12 cellular contexts compared by ENCODE assay signal in the genomic region with DNA sequence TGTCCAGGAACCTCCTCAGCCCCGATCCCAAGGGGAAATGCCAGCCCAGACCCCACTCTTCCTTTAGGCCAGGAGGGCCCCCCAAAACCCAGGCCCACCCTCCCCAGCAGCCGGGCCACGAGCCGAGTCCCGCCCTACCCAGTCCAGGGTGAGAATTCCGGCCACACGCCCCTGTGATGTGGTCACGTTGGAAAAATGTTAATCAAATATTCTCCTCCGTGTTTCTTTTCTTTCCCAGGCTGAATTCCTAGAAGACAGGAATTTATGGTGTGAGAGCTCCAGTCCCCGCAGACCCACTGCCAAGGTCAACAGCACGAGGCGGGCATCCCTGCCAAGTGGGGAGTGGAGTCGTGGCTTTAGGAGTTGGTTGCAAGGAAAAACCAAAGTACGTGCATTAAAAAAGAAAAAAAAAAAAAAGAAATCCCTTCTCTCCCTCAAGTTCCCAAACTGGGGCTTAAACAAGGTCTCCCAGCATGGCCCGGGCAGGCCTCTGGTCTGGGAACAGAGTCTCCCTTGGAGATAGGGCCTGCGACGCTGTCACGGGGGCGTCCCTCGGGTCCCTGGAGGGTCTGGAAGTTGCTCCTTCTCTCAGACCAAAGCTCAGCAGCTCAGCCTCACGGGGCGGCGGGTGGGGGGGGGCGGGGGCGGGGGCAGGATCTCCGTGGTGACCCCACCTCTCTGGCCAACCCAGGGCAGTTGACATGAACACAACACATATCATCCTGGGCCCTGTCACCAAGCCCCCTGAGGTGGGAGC. TPM values are rescaled to one million over a fixed set of nuclear protein-coding genes. Genes with fewer than 3 reads are reported as not detected.
DNase-seq lines count a peak whose midpoint lies in the region; ATAC-seq and TF ChIP-seq lines count a peak whose summit lies in the region.
"Had no signal": no experiment of that assay in that cellular context is flagged by ENCODE, and none has a peak within 500 bp of the region (broad histone marks: within the 10 kb centered on the region; RNA-seq: fewer than 3 reads in every experiment).

No MANE protein-coding gene starts in this region.

- H3K4me3 Mint-ChIP-seq in T-helper 17 cell, result no peak overlapping the region
- H3K4me3 Mint-ChIP-seq: CD4-positive, CD25-positive, alpha-beta regulatory T cell had no signal

- H3K9ac ChIP-seq in rectal smooth muscle tissue (ENCODE audit: low read length), result no peak overlapping the region

- peak; percentile 94 for DNase-seq in AG20443 (ENCODE audit: low spot score)
- DNase-seq in T-helper 17 cell, result no peak
- peak; percentile 46 to 57 for DNase-seq in foreskin fibroblast
- DNase-seq in GDM1 (lab: John Stamatoyannopoulos, UW), result no peak
- no peak for DNase-seq in hippocampal formation (lab: John Stamatoyannopoulos, UW)
- no peak for DNase-seq in GM19240 (ENCODE audit: insufficient read length, low spot score)
- no peak for DNase-seq in activated CD4-positive, alpha-beta T cell treated with anti-CD3 and anti-CD28 coated beads, Interleukin-2, amount 50 U/mL, for 48 hours
- DNase-seq: CD4-positive, CD25-positive, alpha-beta regulatory T cell; gastrocnemius medialis; NCI-H1417 treated with DMSO at 0.1 percent for 48 hours; spleen had no signal

- H3K4me3 ChIP-seq in foreskin fibroblast (ENCODE audit: low read depth in 1 of 2, low read length in 2 of 2), result no peak overlapping the region
- no peak overlapping the region for H3K4me3 ChIP-seq in rectal smooth muscle tissue (ENCODE audit: low read length)
- H3K4me3 ChIP-seq: gastrocnemius medialis, spleen had no signal

- no peaks in the 10 kb centered on the region for H3K36me3 ChIP-seq in rectal smooth muscle tissue (ENCODE audit: control insufficient read depth, insufficient read depth, low read length)
- H3K36me3 ChIP-seq: gastrocnemius medialis, spleen had no signal

- no peak for TF ChIP-seq CTCF in foreskin fibroblast (IDR thresholded peaks at IDR 0.05; ENCODE audit: low read depth, low read length)

- H3K36me3 Mint-ChIP-seq in T-helper 17 cell (ENCODE audit: low read depth), result peaks cover 6% of the 10 kb centered on the region
- H3K36me3 Mint-ChIP-seq: CD4-positive, CD25-positive, alpha-beta regulatory T cell had no signal

- H3K27me3 ChIP-seq in rectal smooth muscle tissue (ENCODE audit: control insufficient read depth, insufficient read depth, low read length), result no peaks in the 10 kb centered on the region
- H3K27me3 ChIP-seq: gastrocnemius medialis had no signal

- ATAC-seq in T-helper 17 cell, result no peak
- ATAC-seq: gastrocnemius medialis had no signal

- H3K27ac Mint-ChIP-seq in T-helper 17 cell, result peak overlapping the region; percentile 14

- peaks cover 10% of the 10 kb centered on the region for H3K27me3 Mint-ChIP-seq in T-helper 17 cell

- H3K27ac ChIP-seq in rectal smooth muscle tissue (ENCODE audit: low read depth, low read length), result peak overlapping the region; percentile 59
- H3K27ac ChIP-seq: gastrocnemius medialis, spleen had no signal

- H3K4me1 Mint-ChIP-seq in T-helper 17 cell, result peaks cover 10% of the 10 kb centered on the region

- no peaks in the 10 kb centered on the region for H3K9me3 ChIP-seq in T-helper 17 cell (ENCODE audit: control insufficient read depth, low read length, poor library complexity, severe bottlenecking)

- peaks cover 3% of the 10 kb centered on the region for H3K4me1 ChIP-seq in rectal smooth muscle tissue (ENCODE audit: control insufficient read depth, insufficient read depth, low read length)

RNA-seq across cellular contexts. Expression of a gene that starts 28.1 kb away (rescaled TPM):
- total RNA-seq in T-helper 17 cell, result not detected

Comparison
In these comparisons a context has a peak if more than half of its experiments do, and no peak if none do; other contexts are left out.
1. DNase-seq: peak in AG20443 (single experiment) and foreskin fibroblast (2 of 2); none in T-helper 17 cell (0 of 3), GDM1 (single experiment), hippocampal formation (0 of 2), GM19240 (single experiment) and activated CD4-positive, alpha-beta T cell treated with anti-CD3 and anti-CD28 coated beads, Interleukin-2, amount 50 U/mL, for 48 hours (0 of 2).